10 cellular contexts compared by ENCODE assay signal in genomic region chr1:226549937-226550670, GRCh38. TPM values are rescaled to one million over a fixed set of nuclear protein-coding genes. Genes with fewer than 3 reads are reported as not detected.
DNase-seq lines count a peak whose midpoint lies in the region; ATAC-seq and TF ChIP-seq lines count a peak whose summit lies in the region.
"Had no signal": no experiment of that assay in that cellular context is flagged by ENCODE, and none has a peak within 500 bp of the region (broad histone marks: within the 10 kb centered on the region; RNA-seq: fewer than 3 reads in every experiment).

No MANE protein-coding gene starts in this region.

- H3K4me1 ChIP-seq in effector memory CD4-positive, alpha-beta T cell (ENCODE audit: control insufficient read depth, insufficient read depth, low read length, poor library complexity, severe bottlenecking), result peaks cover 22% of the 10 kb centered on the region
- H3K4me1 ChIP-seq in mesodermal cell (ENCODE audit: control insufficient read depth, insufficient read depth, low read length, poor library complexity, severe bottlenecking), result peaks cover 9% of the 10 kb centered on the region
- peaks cover 14 to 17% of the 10 kb centered on the region in 2 donors for H3K4me1 ChIP-seq in thoracic aorta (ENCODE audit: control insufficient read depth in 1 of 2, low read depth in 2 of 2)

- H3K27me3 ChIP-seq in effector memory CD4-positive, alpha-beta T cell (replicated peaks; ENCODE audit: control insufficient read depth, insufficient read depth, low read length, poor library complexity, severe bottlenecking), result peaks cover 33% of the 10 kb centered on the region
- no peaks in the 10 kb centered on the region for H3K27me3 ChIP-seq in thoracic aorta (replicated peaks; ENCODE audit: insufficient read depth)

- H3K9me3 ChIP-seq in SK-N-MC (ENCODE audit: low read depth, low read length) (no peaks in the 10 kb centered on the region), mesodermal cell (ENCODE audit: control insufficient read depth, low read length) (no peaks in the 10 kb centered on the region), thoracic aorta (no peaks in the 10 kb centered on the region)
- H3K9me3 ChIP-seq in effector memory CD4-positive, alpha-beta T cell (ENCODE audit: control insufficient read depth, low read length), result no peaks in the 10 kb centered on the region

- no peak overlapping the region for H3K27ac ChIP-seq in SK-N-MC
- H3K27ac ChIP-seq in effector memory CD4-positive, alpha-beta T cell (ENCODE audit: insufficient read depth, low read length, poor library complexity, severe bottlenecking), result no peak overlapping the region
- no peak overlapping the region for H3K27ac ChIP-seq in mesodermal cell (ENCODE audit: low read depth, low read length, severe bottlenecking)
- no peak overlapping the region for H3K27ac ChIP-seq in thoracic aorta
- H3K27ac ChIP-seq: epithelial cell of prostate, HL-60 had no signal

- no peaks in the 10 kb centered on the region for H3K36me3 ChIP-seq in SK-N-MC (ENCODE audit: insufficient read depth, low read length)
- no peaks in the 10 kb centered on the region for H3K36me3 ChIP-seq in effector memory CD4-positive, alpha-beta T cell (ENCODE audit: control insufficient read depth, insufficient read depth, low read length)
- no peaks in the 10 kb centered on the region for H3K36me3 ChIP-seq in mesodermal cell (ENCODE audit: control insufficient read depth, insufficient read depth, low read length)
- H3K36me3 ChIP-seq in thoracic aorta, result no peaks in the 10 kb centered on the region

- ATAC-seq in HG02588 (IDR thresholded peaks at IDR 0.05; ENCODE audit: unreplicated experiment) (peak; percentile 58), thoracic aorta (ENCODE audit: insufficient number of reproducible peaks, low FRiP score, low read depth) (no peak), HG03460 (IDR thresholded peaks at IDR 0.05; ENCODE audit: unreplicated experiment) (no peak)

- H3K4me3 ChIP-seq in SK-N-MC (peak overlapping the region; percentile 82), mesodermal cell (ENCODE audit: extremely low read depth, insufficient read depth, low read length, poor library complexity, severe bottlenecking) (peak overlapping the region; percentile 11), thoracic aorta (peak overlapping the region; percentile 77)
- H3K4me3 ChIP-seq in effector memory CD4-positive, alpha-beta T cell (ENCODE audit: insufficient read depth, low read depth, low read length, poor library complexity, severe bottlenecking), result peak overlapping the region; percentile 60

- peak; percentile 33 for TF ChIP-seq CTCF in thoracic aorta (IDR thresholded peaks at IDR 0.05)

- WGBS in mesodermal cell (ENCODE audit: insufficient coverage in 2 of 2), 2 experiments, result 9 to 14% methylated on average over 11 to 20 of the region's 21 CpGs

- DNase-seq in D341Med (ENCODE audit: low spot score), result peak; percentile 64
- DNase-seq in SK-N-MC (ENCODE audit: low read depth, low spot score), result no peak
- no peak for DNase-seq in effector memory CD4-positive, alpha-beta T cell
- DNase-seq in thoracic aorta (ENCODE audit: low spot score), result no peak
- no peak for DNase-seq in SK-N-DZ (ENCODE audit: low spot score)

- no peak overlapping the region for H3K9ac ChIP-seq in SK-N-MC (ENCODE audit: insufficient read length)

RNA-seq across cellular contexts. Expression of gene STUM, which starts 1.5 kb away (rescaled TPM):
- 0.15 TPM for polyA plus RNA-seq in mesodermal cell (2013, experiment 1 of 2)
- 0.15 TPM for polyA plus RNA-seq in mesodermal cell (2013, experiment 2 of 2)
- total RNA-seq in thoracic aorta, result 1 to 10 TPM in 1 of 2 donors, under 1 TPM in 1; 0.41 to 1.6 TPM
- polyA plus RNA-seq in SK-N-DZ (2014; cell fraction: cytosol; rRNA removed), result not detected in 2 replicates
- 0.05 TPM in 1 of 2 replicates, not detected in the other for polyA plus RNA-seq in SK-N-DZ (2014; cell fraction: nucleus; rRNA removed)

Comparison
In these comparisons a context has a peak if more than half of its experiments do, and no peak if none do; other contexts are left out.
1. H3K4me3 ChIP-seq: peak in every context shown above with its lines; median percentile 82 in SK-N-MC; 77 in thoracic aorta; 60 in effector memory CD4-positive, alpha-beta T cell; 11 in mesodermal cell.